In genomic region chr20:17505664-17506517, GRCh38 we compare ENCODE assay signal across 9 cellular contexts. TPM values are rescaled to one million over a fixed set of nuclear protein-coding genes. Genes with fewer than 3 reads are reported as not detected.
DNase-seq lines count a peak whose midpoint lies in the region; ATAC-seq, FAIRE-seq and TF ChIP-seq lines count a peak whose summit lies in the region.
"Had no signal": no experiment of that assay in that cellular context is flagged by ENCODE, and none has a peak within 500 bp of the region (broad histone marks: within the 10 kb centered on the region; RNA-seq: fewer than 3 reads in every experiment).

No MANE protein-coding gene starts in this region.

- TF ChIP-seq EP300 in HepG2 (IDR thresholded peaks at IDR 0.05; ENCODE audit: low read depth in 2 of 2, low read length in 2 of 2) (no peak), HepG2 (CRISPR knock-in tag; IDR thresholded peaks at IDR 0.05; ENCODE audit: borderline replicate concordance) (no peak)

- H3K9ac ChIP-seq in HepG2 (ENCODE audit: insufficient read depth, low read depth, low read length) = no peak overlapping the region

- H3K4me3 ChIP-seq in HepG2 (replicated peaks in 1 of 3; ENCODE audit: insufficient read depth in 1 of 3, low read depth in 2 of 3, low read length in 3 of 3) = peak overlapping the region in 2 of 3 experiments; percentile 51 to 74; a peak in 3 of 6 replicates

- WGBS in HepG2 (ENCODE audit: low lambda C conversion rate) = 48% methylated on average over 19 of the region's 19 CpGs

- H4K20me1 ChIP-seq in HepG2 (ENCODE audit: insufficient read depth, low read length) = no peaks in the 10 kb centered on the region

- peak overlapping the region; percentile 86 for H3K4me3 Mint-ChIP-seq in activated naive CD8-positive, alpha-beta T cell treated with anti-CD3 and anti-CD28 coated beads, Interleukin-2, amount 10 ng/mL, durations not matched to agents 7 days and 5 days

- H3K79me2 ChIP-seq in HepG2 (ENCODE audit: insufficient read depth, low read length) = no peaks in the 10 kb centered on the region

- H3K27ac ChIP-seq in HepG2 (ENCODE audit: extremely low read length, insufficient read depth, low read length) = no peak overlapping the region

- DNase-seq in NCI-H460 (ENCODE audit: extremely low read depth, low read depth) = peak; percentile 33
- DNase-seq in activated naive CD8-positive, alpha-beta T cell treated with anti-CD3 and anti-CD28 coated beads, Interleukin-2, amount 10 ng/mL, durations not matched to agents 7 days and 5 days = no peak
- DNase-seq in HepG2 (ENCODE audit: low spot score) = peak; percentile 21
- DNase-seq in stimulated activated CD8-positive, alpha-beta memory T cell treated with anti-CD3 and anti-CD28 coated beads, Interleukin-4, amount 100 ng/mL, for 48 hours = peak; percentile 79
- no peak for DNase-seq in epidermal melanocyte (ENCODE audit: insufficient read length, low spot score)
- DNase-seq in AG20443 (ENCODE audit: low spot score) = no peak

- no peaks in the 10 kb centered on the region for H3K36me3 Mint-ChIP-seq in activated naive CD8-positive, alpha-beta T cell treated with anti-CD3 and anti-CD28 coated beads, Interleukin-2, amount 10 ng/mL, durations not matched to agents 7 days and 5 days

- peaks cover 33% of the 10 kb centered on the region for H3K4me1 Mint-ChIP-seq in activated naive CD8-positive, alpha-beta T cell treated with anti-CD3 and anti-CD28 coated beads, Interleukin-2, amount 10 ng/mL, durations not matched to agents 7 days and 5 days

- CTCF ChIA-PET in HepG2 (lab: Yijun Ruan, JAX; ENCODE audit: low intra/inter-chr PET ratio, low total read pairs) = interaction anchor here (0.8 to 2.3 kb wide), 6 partner anchors 26 to 771 kb away, joined by 3 to 22 read pairs (median 10); partner anchors contain the start of gene BFSP1

- TF ChIP-seq CTCF in HepG2 (CRISPR knock-in tag; IDR thresholded peaks at IDR 0.05) = no peak

- peak overlapping the region; percentile 94 for H3K4me2 ChIP-seq in HepG2 (ENCODE audit: low read depth, low read length)

- POLR2A ChIA-PET in activated naive CD8-positive, alpha-beta T cell treated with anti-CD3 and anti-CD28 coated beads, Interleukin-2, amount 10 ng/mL, durations not matched to agents 7 days and 5 days (lab: Charles Lee) = interaction anchor here (0.6 to 2.3 kb wide), 7 partner anchors 25 to 472 kb away, joined by 3 to 9 read pairs (median 5); partner anchors contain the start of genes BFSP1, DSTN and RRBP1
- POLR2A ChIA-PET in HepG2 (lab: Yijun Ruan, JAX) = interaction anchor here (0.6 to 1.2 kb wide), 5 partner anchors 13 to 782 kb away, joined by 3 to 6 read pairs (median 4); partner anchors contain the start of genes DSTN and ZNF133

- in situ Hi-C loops in HepG2 (cut with HindIII; ENCODE audit: extremely low pct_ligation_motif_present, low pct_unique_long_range_greater_than_20kb) = loop anchor here (25.0 kb wide), 1 partner anchor 781 kb away; the partner anchor contains the start of gene ZNF133

- H3K27me3 ChIP-seq in HepG2 (ENCODE audit: control insufficient read depth in 1 of 2, insufficient read depth in 2 of 2, low read length in 2 of 2) = peaks cover 1 to 72% of the 10 kb centered on the region in 2 experiments; a peak in 4 of 5 replicates

- ATAC-seq in GM18868 (IDR thresholded peaks at IDR 0.05; ENCODE audit: unreplicated experiment) (peak; percentile 17), HepG2 (peak; percentile 30), GM21526 (IDR thresholded peaks at IDR 0.05; ENCODE audit: low FRiP score, unreplicated experiment) (no peak)
- ATAC-seq in activated naive CD8-positive, alpha-beta T cell treated with anti-CD3 and anti-CD28 coated beads, Interleukin-2, amount 10 ng/mL, durations not matched to agents 7 days and 5 days (ENCODE audit: low read depth) = peak; percentile 39

- TF ChIP-seq POLR2A in HepG2 (IDR thresholded peaks at IDR 0.05; ENCODE audit: insufficient read depth in 1 of 2, low read depth in 2 of 2, low read length in 2 of 2) = no peak

- H3K9me3 ChIP-seq in HepG2 (ENCODE audit: low read length) = no peaks in the 10 kb centered on the region

- H3K36me3 ChIP-seq in HepG2 (replicated peaks in 1 of 2; ENCODE audit: control insufficient read depth in 1 of 2, insufficient read depth in 2 of 2, low read length in 2 of 2) = no peaks in the 10 kb centered on the region

- intact Hi-C loops in HepG2 (cut with micrococcal nuclease; ENCODE audit: unreplicated experiment) = loop anchor here (1.0 kb wide), 5 partner anchors 25 to 770 kb away; partner anchors contain the start of gene BFSP1

- peaks cover 27% of the 10 kb centered on the region for H3K27me3 Mint-ChIP-seq in activated naive CD8-positive, alpha-beta T cell treated with anti-CD3 and anti-CD28 coated beads, Interleukin-2, amount 10 ng/mL, durations not matched to agents 7 days and 5 days

- FAIRE-seq in HepG2 (lab: Jason Lieb, UNC) = no peak

- BruUV-seq in HepG2 (replicated peaks; lab: Mats Ljungman, UMichigan) = no TSS peak

- TF ChIP-seq RAD21 in HepG2 (CRISPR knock-in tag; IDR thresholded peaks at IDR 0.05) = no peak

- peaks cover 19% of the 10 kb centered on the region for H3K4me1 ChIP-seq in HepG2 (ENCODE audit: insufficient read depth, low read length)

- H3K27ac Mint-ChIP-seq in activated naive CD8-positive, alpha-beta T cell treated with anti-CD3 and anti-CD28 coated beads, Interleukin-2, amount 10 ng/mL, durations not matched to agents 7 days and 5 days = peak overlapping the region; percentile 83

- H3K9me3 Mint-ChIP-seq in activated naive CD8-positive, alpha-beta T cell treated with anti-CD3 and anti-CD28 coated beads, Interleukin-2, amount 10 ng/mL, durations not matched to agents 7 days and 5 days = no peaks in the 10 kb centered on the region
- H3K9me3 Mint-ChIP-seq: neural crest cell had no signal

- no peak overlapping the region for H2AFZ ChIP-seq in HepG2 (ENCODE audit: low read length)

TF ChIP-seq in HepG2, 621 proteins besides CTCF, POLR2A, EP300 and RAD21 (continues in another document):
- TF ChIP-seq ZNF710 (CRISPR knock-in tag; IDR thresholded peaks at IDR 0.05; ENCODE audit: borderline replicate concordance) = no peak
- TF ChIP-seq HNF4A (CRISPR knock-in tag; IDR thresholded peaks at IDR 0.05) = no peak
- no peak for TF ChIP-seq ZSCAN25 (CRISPR knock-in tag; IDR thresholded peaks at IDR 0.05)
- TF ChIP-seq HNF1B (CRISPR knock-in tag; IDR thresholded peaks at IDR 0.05) = 0 out of 2 replicates have a peak, but pooled peaks have one; percentile 7

RNA-seq across cellular contexts. Expression of gene BFSP1, which starts 25.3 kb away (rescaled TPM):
- total RNA-seq in NCI-H460 (2014; rRNA removed; shearing (Covaris generic)) = 3.9 and 4.1 TPM in 2 replicates
- polyA plus RNA-seq in NCI-H460 (2014; cell fraction: nucleus; rRNA removed) = 4.0 and 10.7 TPM in 2 replicates
- total RNA-seq in activated naive CD8-positive, alpha-beta T cell treated with anti-CD3 and anti-CD28 coated beads, Interleukin-2, amount 10 ng/mL, durations not matched to agents 7 days and 5 days = under 1 TPM; 0.17 to 0.36 TPM
- 0.22 and 0.36 TPM in 2 replicates for total RNA-seq in HepG2 (2016; rRNA removed; fragmentation: Illumina TruSeq; extraction: Trizol)
- 0.30 TPM in 1 of 2 replicates, not detected in the other for total RNA-seq in HepG2 (2016; cell fraction: cytosol; rRNA removed; fragmentation: Illumina TruSeq; extraction: Trizol; ENCODE audit: low read depth)
- total RNA-seq in HepG2 (2016; cell fraction: insoluble cytoplasmic fraction; rRNA removed; fragmentation: Illumina TruSeq; extraction: Trizol) = 0.30 and 0.79 TPM in 2 replicates
- 0.28 and 0.34 TPM in 2 replicates for total RNA-seq in HepG2 (2016; cell fraction: membrane; rRNA removed; fragmentation: Illumina TruSeq; extraction: Trizol)
- total RNA-seq in HepG2 (2016; cell fraction: nucleus; rRNA removed; fragmentation: Illumina TruSeq; extraction: Trizol) = 0.19 and 0.44 TPM in 2 replicates
- 0.24 and 0.26 TPM in 2 replicates for polyA plus RNA-seq in HepG2 (2011; rRNA removed)
- polyA plus RNA-seq in HepG2 (2011; cell fraction: cytosol; rRNA removed) = 0.28 and 0.32 TPM in 2 replicates
- polyA plus RNA-seq in HepG2 (2011; cell fraction: nucleus; rRNA removed) = 0.11 and 0.23 TPM in 2 replicates
- polyA plus RNA-seq in HepG2 (2012) = 0.15 and 0.31 TPM in 2 replicates
- polyA plus RNA-seq in HepG2 (2016; cell fraction: cytosol; fragmentation: Illumina TruSeq; extraction: Trizol; ENCODE audit: low read depth) = 0.11 and 0.23 TPM in 2 replicates
- polyA plus RNA-seq in HepG2 (2016; cell fraction: insoluble cytoplasmic fraction; fragmentation: Illumina TruSeq; extraction: Trizol; ENCODE audit: low read depth) = 0.26 and 0.56 TPM in 2 replicates
- polyA plus RNA-seq in HepG2 (2016; cell fraction: membrane; fragmentation: Illumina TruSeq; extraction: Trizol; ENCODE audit: low read depth) = 0.26 and 0.31 TPM in 2 replicates
- 0.21 and 0.27 TPM in 2 replicates for polyA plus RNA-seq in HepG2 (2016; cell fraction: nucleus; fragmentation: Illumina TruSeq; extraction: Trizol; ENCODE audit: insufficient read depth, low read depth)
- polyA minus RNA-seq in HepG2 (2011; rRNA and poly(A)+ RNA removed; ENCODE audit: low replicate concordance) = 0.42 and 1.2 TPM in 2 replicates
- polyA minus RNA-seq in HepG2 (2011; cell fraction: cytosol; rRNA and poly(A)+ RNA removed) = not detected in 2 replicates
- 0.25 TPM in 1 of 2 replicates, not detected in the other for polyA minus RNA-seq in HepG2 (2011; cell fraction: nucleus; rRNA and poly(A)+ RNA removed)

Comparison
In these comparisons a context has a peak if more than half of its experiments do, and no peak if none do; other contexts are left out.
1. DNase-seq: peak in NCI-H460 (single experiment), HepG2 (single experiment) and stimulated activated CD8-positive, alpha-beta memory T cell treated with anti-CD3 and anti-CD28 coated beads, Interleukin-4, amount 100 ng/mL, for 48 hours (single experiment); none in activated naive CD8-positive, alpha-beta T cell treated with anti-CD3 and anti-CD28 coated beads, Interleukin-2, amount 10 ng/mL, durations not matched to agents 7 days and 5 days (single experiment), epidermal melanocyte (single experiment) and AG20443 (single experiment).